ENCODE assay signal across 14 cellular contexts in the genomic region with DNA sequence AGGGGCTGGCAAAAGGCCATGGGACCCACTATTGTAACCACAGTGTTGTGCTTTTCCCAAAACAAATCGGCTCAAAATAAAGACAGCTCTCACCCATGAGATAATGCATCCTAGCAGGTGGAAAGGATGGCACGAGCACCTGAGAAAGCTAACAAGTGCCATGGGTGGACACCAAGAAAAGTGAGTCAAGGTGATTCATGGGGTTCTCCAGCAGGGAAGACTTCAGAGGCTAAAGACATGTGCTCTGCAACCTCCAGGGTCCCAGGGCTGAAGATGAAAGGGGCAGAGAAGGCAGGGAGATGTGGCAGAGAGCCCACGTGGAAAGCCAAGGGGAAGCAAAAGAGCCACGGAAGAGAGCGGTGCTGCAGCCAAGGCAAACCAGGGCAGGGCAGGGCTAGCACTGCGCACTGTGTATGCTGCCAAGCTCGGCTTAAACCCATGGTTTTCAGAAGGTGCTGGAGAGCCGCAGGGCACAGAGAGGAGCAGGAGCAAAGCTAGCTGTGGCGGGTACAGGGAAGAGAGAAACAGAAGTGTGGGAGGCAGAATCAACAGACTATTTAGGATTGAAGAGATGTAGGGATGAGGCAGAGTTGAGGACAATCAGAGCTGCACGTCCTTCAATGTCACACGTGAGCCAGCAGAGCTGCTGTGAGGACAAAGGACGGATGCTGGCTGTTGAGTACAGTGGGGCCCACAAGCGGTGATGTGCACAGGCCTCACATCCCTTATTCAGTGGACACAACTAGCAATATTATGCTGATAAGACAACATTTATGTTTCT. TPM values are rescaled to one million over a fixed set of nuclear protein-coding genes. Genes with fewer than 3 reads are reported as not detected.
DNase-seq lines count a peak whose midpoint lies in the region; ATAC-seq and TF ChIP-seq lines count a peak whose summit lies in the region.
"Had no signal": no experiment of that assay in that cellular context is flagged by ENCODE, and none has a peak within 500 bp of the region (broad histone marks: within the 10 kb centered on the region; RNA-seq: fewer than 3 reads in every experiment).

No MANE protein-coding gene starts in this region.

- H3K36me3 Mint-ChIP-seq in activated T-cell treated with anti-CD3 and anti-CD28 coated beads, Interleukin-2, amount 50 U/mL, for 72 hours (ENCODE audit: insufficient read depth in 2 of 2), result peaks cover 4 to 8% of the 10 kb centered on the region in 2 donors

- intact Hi-C loops in Right ventricle myocardium superior (cut with DNase I), result no loop called here

- no peak overlapping the region for H2AK5ac ChIP-seq in neuronal stem cell (ENCODE audit: low read depth, low read length)

- no peak for TF ChIP-seq POLR2A in upper lobe of left lung (IDR thresholded peaks at IDR 0.05)

- no peak overlapping the region for H3K27ac ChIP-seq in neuronal stem cell (replicated peaks; ENCODE audit: low read length)
- H3K27ac ChIP-seq in upper lobe of left lung, result no peak overlapping the region
- H3K27ac ChIP-seq: HL-60, SK-N-MC had no signal

- H3K4me1 Mint-ChIP-seq in activated T-cell treated with anti-CD3 and anti-CD28 coated beads, Interleukin-2, amount 50 U/mL, for 72 hours (ENCODE audit: low read depth), result peaks cover 10% of the 10 kb centered on the region

- no peak overlapping the region for H2BK120ac ChIP-seq in neuronal stem cell (ENCODE audit: low read depth, low read length)

- H2AFZ ChIP-seq in neuronal stem cell (ENCODE audit: low read length), result no peak overlapping the region

- no peak for ATAC-seq in activated T-cell treated with anti-CD3 and anti-CD28 coated beads, Interleukin-2, amount 50 U/mL, for 72 hours (replicated peaks in 1 of 2)
- peak; percentile 91 for ATAC-seq in Right ventricle myocardium superior (ENCODE audit: poor library complexity)
- peak; percentile 24 to 63 for ATAC-seq in upper lobe of left lung (ENCODE audit: low FRiP score in 2 of 2)
- ATAC-seq in HG02798 (IDR thresholded peaks at IDR 0.05; ENCODE audit: poor library complexity, unreplicated experiment), result no peak

- no peak overlapping the region for H3K23ac ChIP-seq in neuronal stem cell (ENCODE audit: low read depth, low read length, poor library complexity)

- DNase-seq in activated T-cell treated with anti-CD3 and anti-CD28 coated beads, Interleukin-2, amount 50 U/mL, for 72 hours, result no peak
- DNase-seq in activated T-cell treated with anti-CD3 and anti-CD28 coated beads, Interleukin-2, amount 50 U/mL, for 48 hours, result no peak
- peak; percentile 52 for DNase-seq in Right ventricle myocardium superior
- DNase-seq in neuronal stem cell (ENCODE audit: low spot score), result no peak
- DNase-seq in upper lobe of left lung, result no peak
- no peak for DNase-seq in SK-N-DZ (ENCODE audit: low spot score)
- no peak for DNase-seq in OCI-M2 (lab: John Stamatoyannopoulos, UW; ENCODE audit: unreplicated experiment)
- DNase-seq: activated naive CD4-positive, alpha-beta T cell treated with anti-CD3 and anti-CD28 coated beads, Interleukin-2, amount 50 U/mL, for 16 hours; NCI-H2107; stimulated activated CD4-positive, alpha-beta T cell treated with anti-CD3 and anti-CD28 coated beads, Interleukin-4, amount 100 ng/mL, for 4 hours; stimulated activated naive CD4-positive, alpha-beta T cell treated with Interleukin-2 at 50 U/mL for 16 hours had no signal

- no peak overlapping the region for H2BK15ac ChIP-seq in neuronal stem cell (ENCODE audit: low read length)

- no peak for TF ChIP-seq CTCF in upper lobe of left lung (IDR thresholded peaks at IDR 0.05)

- H3K14ac ChIP-seq in neuronal stem cell (ENCODE audit: low read length), result no peak overlapping the region

- no peak for TF ChIP-seq EP300 in upper lobe of left lung (IDR thresholded peaks at IDR 0.05)

- peaks cover 1% of the 10 kb centered on the region for H3K79me1 ChIP-seq in neuronal stem cell (ENCODE audit: low read depth, low read length)

- H3K27me3 ChIP-seq in neuronal stem cell (ENCODE audit: control insufficient read depth in 3 of 3, insufficient read depth in 3 of 3, low read depth in 1 of 3, low read length in 3 of 3) (no peaks in the 10 kb centered on the region), upper lobe of left lung (no peaks in the 10 kb centered on the region)

- H3K27me3 Mint-ChIP-seq in activated T-cell treated with anti-CD3 and anti-CD28 coated beads, Interleukin-2, amount 50 U/mL, for 72 hours (ENCODE audit: low read depth), result no peaks in the 10 kb centered on the region

- H3K4me2 ChIP-seq in neuronal stem cell (ENCODE audit: insufficient read depth, low read length, poor library complexity, severe bottlenecking), result no peak overlapping the region

- no peak overlapping the region for H2BK5ac ChIP-seq in neuronal stem cell (ENCODE audit: low read length)

- H3K18ac ChIP-seq in neuronal stem cell (ENCODE audit: low read length), result no peak overlapping the region

- H3K27ac Mint-ChIP-seq in activated T-cell treated with anti-CD3 and anti-CD28 coated beads, Interleukin-2, amount 50 U/mL, for 72 hours, result peak overlapping the region; percentile 4

- no peak overlapping the region for H4K8ac ChIP-seq in neuronal stem cell (ENCODE audit: low read depth, low read length)

- peaks cover 2 to 11% of the 10 kb centered on the region in 2 donors for H3K4me1 ChIP-seq in neuronal stem cell (ENCODE audit: control insufficient read depth in 2 of 2, insufficient read depth in 1 of 2, low read depth in 1 of 2, low read length in 2 of 2)
- H3K4me1 ChIP-seq in upper lobe of left lung, result peaks cover 4 to 7% (median 6%) of the 10 kb centered on the region in 4 donors

- no peak overlapping the region for H3K4me3 Mint-ChIP-seq in activated T-cell treated with anti-CD3 and anti-CD28 coated beads, Interleukin-2, amount 50 U/mL, for 72 hours

- no peak overlapping the region for H4K91ac ChIP-seq in neuronal stem cell (ENCODE audit: low read depth, low read length, poor library complexity)

- no peaks in the 10 kb centered on the region for H3K9me3 ChIP-seq in neuronal stem cell (replicated peaks in 1 of 2; ENCODE audit: control insufficient read depth in 2 of 2, insufficient read depth in 1 of 2, low read depth in 1 of 2, low read length in 2 of 2)
- H3K9me3 ChIP-seq in upper lobe of left lung, result no peaks in the 10 kb centered on the region

- no peak overlapping the region for H3K4ac ChIP-seq in neuronal stem cell (ENCODE audit: low read length)

- no peaks in the 10 kb centered on the region for H3K9me3 Mint-ChIP-seq in activated T-cell treated with anti-CD3 and anti-CD28 coated beads, Interleukin-2, amount 50 U/mL, for 72 hours

- H3K36me3 ChIP-seq in neuronal stem cell (replicated peaks in 1 of 2; ENCODE audit: control insufficient read depth in 2 of 2, insufficient read depth in 2 of 2, low read length in 2 of 2) (peaks cover 10 to 80% of the 10 kb centered on the region in 2 donors), upper lobe of left lung (peaks cover 6 to 83% (median 15%) of the 10 kb centered on the region in 4 donors)

- H2BK12ac ChIP-seq in neuronal stem cell (ENCODE audit: low read length), result no peak overlapping the region

- no CpG with 5 or more reads among the region's 13 CpGs for WGBS in neuronal stem cell (ENCODE audit: extremely low coverage in 2 of 2, insufficient read length in 2 of 2, insufficient replicate concordance in 1 of 2), 2 donors
- 82 to 88% methylated on average over 13 of the region's 13 CpGs for WGBS in upper lobe of left lung, 2 donors

- peak overlapping the region; percentile 53 for H3K9ac ChIP-seq in neuronal stem cell (ENCODE audit: low read depth, low read length, poor library complexity)

- H3K4me3 ChIP-seq in neuronal stem cell (ENCODE audit: low read length in 2 of 2) (no peak overlapping the region), upper lobe of left lung (no peak overlapping the region)
- H3K4me3 ChIP-seq: SK-N-MC had no signal

RNA-seq across cellular contexts. Expression of a gene that starts 41.8 kb away (rescaled TPM):
- 1 to 10 TPM; 5.4 to 7.6 TPM for total RNA-seq in activated T-cell treated with anti-CD3 and anti-CD28 coated beads, Interleukin-2, amount 50 U/mL, for 72 hours
- total RNA-seq in Right ventricle myocardium superior (43.1 TPM), upper lobe of left lung (100 to 1,000 TPM in 5 of 6 donors, 10 to 100 TPM in 1; 51.3 to 241 (median 125) TPM)
- 39.0 TPM for polyA plus RNA-seq in neuronal stem cell (2013, experiment 1 of 2)
- polyA plus RNA-seq in neuronal stem cell (2013, experiment 2 of 2), result 39.1 TPM
- polyA plus RNA-seq in SK-N-DZ (2014; cell fraction: cytosol; rRNA removed), result 37.6 and 38.9 TPM in 2 replicates
- polyA plus RNA-seq in SK-N-DZ (2014; cell fraction: nucleus; rRNA removed), result 16.2 and 17.6 TPM in 2 replicates

Comparison
In these comparisons a context has a peak if more than half of its experiments do, and no peak if none do; other contexts are left out.
1. ATAC-seq: peak in Right ventricle myocardium superior (single experiment) and upper lobe of left lung (2 of 2); none in activated T-cell treated with anti-CD3 and anti-CD28 coated beads, Interleukin-2, amount 50 U/mL, for 72 hours (0 of 2) and HG02798 (single experiment).